Comparison of ENCODE assay signal across 8 cellular contexts in genomic region chr6:12119085-12119588, GRCh38.
DNase-seq lines count a peak whose midpoint lies in the region; ATAC-seq, FAIRE-seq and TF ChIP-seq lines count a peak whose summit lies in the region.

No MANE protein-coding gene starts in this region.

- H3K9me3 ChIP-seq in endodermal cell (ENCODE audit: control insufficient read depth, low read length) (peaks cover 11% of the 10 kb centered on the region), kidney (ENCODE audit: control insufficient read depth in 1 of 2, low read length in 2 of 2) (peaks cover 0 to 6% of the 10 kb centered on the region in 2 donors)

- H3K27ac Mint-ChIP-seq in endodermal cell (peak overlapping the region; percentile 78), glutamatergic neuron (ENCODE audit: unreplicated experiment) (no peak overlapping the region)

- no peaks in the 10 kb centered on the region for H3K27me3 Mint-ChIP-seq in endodermal cell (ENCODE audit: insufficient read depth)
- peaks cover 2% of the 10 kb centered on the region for H3K27me3 Mint-ChIP-seq in glutamatergic neuron (ENCODE audit: unreplicated experiment)

- no peak overlapping the region for H3K4me3 ChIP-seq in endodermal cell (ENCODE audit: low read length)
- no peak overlapping the region for H3K4me3 ChIP-seq in kidney (ENCODE audit: low read length in 2 of 2)

- TF ChIP-seq CTCF in endodermal cell (conservative IDR thresholded peaks at IDR 0.05) (no peak), kidney (IDR thresholded peaks at IDR 0.05; ENCODE audit: borderline replicate concordance, extremely low read depth, insufficient read depth) (no peak), glutamatergic neuron (IDR thresholded peaks at IDR 0.05; ENCODE audit: partially characterized antibody, unreplicated experiment) (no peak)

- peaks cover 5% of the 10 kb centered on the region for H3K4me1 ChIP-seq in endodermal cell (ENCODE audit: control insufficient read depth, insufficient read depth, low read length)
- peaks cover 0 to 3% of the 10 kb centered on the region in 2 donors for H3K4me1 ChIP-seq in kidney (ENCODE audit: control insufficient read depth in 1 of 2, insufficient read depth in 1 of 2, low read depth in 1 of 2, low read length in 2 of 2)

- DNase-seq in DMS53 treated with DMSO at 0.1 percent for 48 hours (lab: John Stamatoyannopoulos, UW; ENCODE audit: unreplicated experiment) (peak; percentile 39), endodermal cell (no peak), kidney (no peak), NOMO-1 (lab: John Stamatoyannopoulos, UW; ENCODE audit: unreplicated experiment in 2 of 2) (no peak), glutamatergic neuron (no peak), H54 (ENCODE audit: insufficient read length, low spot score) (no peak)

- H3K36me3 Mint-ChIP-seq in endodermal cell (ENCODE audit: low read depth), result peaks cover 53% of the 10 kb centered on the region
- H3K36me3 Mint-ChIP-seq in glutamatergic neuron (ENCODE audit: unreplicated experiment), result peaks cover 12% of the 10 kb centered on the region

- peaks cover 15% of the 10 kb centered on the region for H3K4me1 Mint-ChIP-seq in endodermal cell
- H3K4me1 Mint-ChIP-seq in glutamatergic neuron (ENCODE audit: low read depth, unreplicated experiment), result peaks cover 3% of the 10 kb centered on the region

- intact Hi-C loops in kidney (cut with DNase I), result no loop called here

- 40 to 75% methylated on average over 1 to 2 of the region's 2 CpGs for WGBS in endodermal cell (ENCODE audit: insufficient coverage in 1 of 2, insufficient read length in 1 of 2), 2 experiments

- no peak for FAIRE-seq in kidney (lab: Jason Lieb, UNC)
- FAIRE-seq in H54 (lab: Jason Lieb, UNC), result no peak

- H3K9ac ChIP-seq in endodermal cell (ENCODE audit: extremely low read depth, low read length, poor library complexity, severe bottlenecking) (no peak overlapping the region), kidney (ENCODE audit: low read length in 2 of 2) (no peak overlapping the region)

- no peaks in the 10 kb centered on the region for H3K27me3 ChIP-seq in endodermal cell (ENCODE audit: control insufficient read depth, insufficient read depth, low read length, poor library complexity, severe bottlenecking)

- H3K36me3 ChIP-seq in endodermal cell (ENCODE audit: control insufficient read depth, insufficient read depth, low read length) (peaks cover 33% of the 10 kb centered on the region), kidney (ENCODE audit: control insufficient read depth in 1 of 2, insufficient read depth in 2 of 2, low read length in 2 of 2) (peaks cover 16 to 18% of the 10 kb centered on the region in 2 donors)

- no peak for TF ChIP-seq POLR2A in H54 (IDR thresholded peaks at IDR 0.05; ENCODE audit: low read depth, low read length)

- ATAC-seq in GM21381 (IDR thresholded peaks at IDR 0.05; ENCODE audit: unreplicated experiment) (peak; percentile 70), HG03565 (IDR thresholded peaks at IDR 0.05; ENCODE audit: unreplicated experiment) (peak; percentile 63)

- H3K27ac ChIP-seq in endodermal cell (ENCODE audit: low read depth, low read length) (no peak overlapping the region), kidney (ENCODE audit: low read depth in 2 of 2, low read length in 2 of 2) (no peak overlapping the region)

- H3K9me3 Mint-ChIP-seq in endodermal cell (peaks cover 5% of the 10 kb centered on the region), glutamatergic neuron (ENCODE audit: unreplicated experiment) (peaks cover 4% of the 10 kb centered on the region)

- H3K4me3 Mint-ChIP-seq in endodermal cell (no peak overlapping the region), glutamatergic neuron (ENCODE audit: unreplicated experiment) (no peak overlapping the region)
